ENCODE assay signal across 6 cellular contexts in genomic region chr6:26363882-26364825, GRCh38. TPM values are rescaled to one million over a fixed set of nuclear protein-coding genes. Genes with fewer than 3 reads are reported as not detected.
DNase-seq lines count a peak whose midpoint lies in the region; ATAC-seq and TF ChIP-seq lines count a peak whose summit lies in the region.

No MANE protein-coding gene starts in this region.

- no peak overlapping the region for H3K4me3 Mint-ChIP-seq in type B pancreatic cell

- TF ChIP-seq CTCF in AG04449 (IDR thresholded peaks at IDR 0.05; ENCODE audit: insufficient read depth, low read length, missing control alignments) (no peak), heart right ventricle (IDR thresholded peaks at IDR 0.05) (no peak), type B pancreatic cell (conservative IDR thresholded peaks at IDR 0.05) (no peak)

- no peak for DNase-seq in AG04449 (ENCODE audit: low read depth, low spot score)
- DNase-seq in NCI-H345 treated with DMSO at 0.1 percent for 48 hours (lab: John Stamatoyannopoulos, UW; ENCODE audit: unreplicated experiment) = peak; percentile 62
- DNase-seq in heart right ventricle = no peak
- no peak for DNase-seq in type B pancreatic cell (ENCODE audit: extremely low spot score, unreplicated experiment)

- H3K9me3 Mint-ChIP-seq in type B pancreatic cell = no peaks in the 10 kb centered on the region

- H3K9me3 ChIP-seq in heart right ventricle = no peaks in the 10 kb centered on the region

- peak in 3 of 8 donors; percentile 29 to 48 (median 43) for ATAC-seq in heart right ventricle
- no peak for ATAC-seq in HG02884 (IDR thresholded peaks at IDR 0.05; ENCODE audit: unreplicated experiment)
- no peak for ATAC-seq in GM21423 (IDR thresholded peaks at IDR 0.05; ENCODE audit: unreplicated experiment)

- 56 to 60% methylated on average over 6 of the region's 6 CpGs for WGBS in heart right ventricle, 2 donors

- no peak overlapping the region for H3K27ac Mint-ChIP-seq in type B pancreatic cell

- H3K36me3 Mint-ChIP-seq in type B pancreatic cell = peaks cover under 1% of the 10 kb centered on the region

- H3K27ac ChIP-seq in heart right ventricle = peak overlapping the region; percentile 25 to 96 (median 82)

- no peaks in the 10 kb centered on the region for H3K27me3 ChIP-seq in heart right ventricle

- CTCF ChIA-PET in AG04449 (lab: Yijun Ruan, JAX) = interaction anchor here (0.9 kb wide), 1 partner anchor 10 kb away, joined by 3 read pairs; no protein-coding TSS in a partner anchor

- intact Hi-C loops in heart right ventricle (cut with DNase I) = loop anchor here in 1 of 10 donors (5.0 kb wide), 1 partner anchor 108 kb away; no protein-coding TSS in a partner anchor

- no peaks in the 10 kb centered on the region for H3K4me1 Mint-ChIP-seq in type B pancreatic cell (ENCODE audit: unreplicated experiment)

- H3K36me3 ChIP-seq in heart right ventricle = peaks cover 0 to 2% (median 0%) of the 10 kb centered on the region in 9 donors

- H3K4me1 ChIP-seq in heart right ventricle = peaks cover 0 to 30% (median 20%) of the 10 kb centered on the region in 9 donors

- H3K4me3 ChIP-seq in AG04449 (ENCODE audit: low read depth, low read length) (peak overlapping the region; percentile 69), heart right ventricle (peak overlapping the region; percentile 44 to 73 (median 64))

- H3K27me3 Mint-ChIP-seq in type B pancreatic cell = no peaks in the 10 kb centered on the region

- POLR2A ChIA-PET in AG04449 (lab: Yijun Ruan, JAX) = no interaction called here

RNA-seq across cellular contexts. Expression of gene BTN3A2, which starts 0.8 kb away (rescaled TPM):
- 10 to 100 TPM in 4 of 10 donors, 1 to 10 TPM in 6; 4.2 to 68.1 (median 9.2) TPM for total RNA-seq in heart right ventricle
- 10 to 100 TPM; 10.5 to 11.1 TPM for polyA plus RNA-seq in heart right ventricle
- 13.1 and 16.4 TPM in 2 replicates for total RNA-seq in type B pancreatic cell (ENCODE audit: low replicate concordance)

RNA-seq across cellular contexts. Expression of gene BTN2A2, which starts 18.8 kb away (rescaled TPM):
- total RNA-seq in heart right ventricle (10 to 100 TPM in 1 of 10 donors, 1 to 10 TPM in 9; 1.7 to 12.5 (median 3.8) TPM), type B pancreatic cell (ENCODE audit: low replicate concordance) (8.7 and 21.6 TPM in 2 replicates)
- polyA plus RNA-seq in heart right ventricle = 1 to 10 TPM; 3.0 to 3.9 TPM

RNA-seq across cellular contexts. Expression of gene BTN3A1, which starts 37.9 kb away (rescaled TPM):
- total RNA-seq in heart right ventricle = 10 to 100 TPM in 3 of 10 donors, 1 to 10 TPM in 7; 3.9 to 44.3 (median 8.6) TPM
- polyA plus RNA-seq in heart right ventricle = 10 to 100 TPM in 1 of 2 donors, 1 to 10 TPM in 1; 3.9 to 11.0 TPM
- total RNA-seq in type B pancreatic cell (ENCODE audit: low replicate concordance) = 19.6 and 19.9 TPM in 2 replicates
